Comparison of ENCODE assay signal across 1 cellular context in genomic region chr4:56544573-56545131, GRCh38.
TF ChIP-seq lines count a peak whose summit lies in the region.

No MANE protein-coding gene starts in this region.

TF ChIP-seq in H1, 55 proteins besides CTCF, POLR2A, EP300 and RAD21 (continued from another document):
- TF ChIP-seq HDAC6 (IDR thresholded peaks at IDR 0.05; ENCODE audit: low read depth, low read length) (no peak), CREB1 (IDR thresholded peaks at IDR 0.05) (peak; percentile 75), EGR1 (IDR thresholded peaks at IDR 0.05; ENCODE audit: borderline replicate concordance, low read depth, low read length) (no peak), ATF3 (IDR thresholded peaks at IDR 0.05; ENCODE audit: insufficient read depth, low read depth, low read length) (0 out of 2 replicates have a peak, but pooled peaks have one; percentile 36), SIX5 (IDR thresholded peaks at IDR 0.05; ENCODE audit: low read depth, low read length) (no peak), BACH1 (IDR thresholded peaks at IDR 0.05; ENCODE audit: low read length) (no peak), YY1 (IDR thresholded peaks at IDR 0.05; ENCODE audit: low read depth, low read length) (no peak), HDAC2 (IDR thresholded peaks at IDR 0.05; ENCODE audit: borderline replicate concordance in 1 of 2, low read depth in 2 of 2, low read length in 2 of 2) (no peak), CEBPB (IDR thresholded peaks at IDR 0.05; ENCODE audit: low read depth, low read length) (no peak), CBX8 (IDR thresholded peaks at IDR 0.05; ENCODE audit: borderline replicate concordance, low read depth, low read length) (no peak), SP4 (IDR thresholded peaks at IDR 0.05; ENCODE audit: low read length) (no peak), RBBP5 (IDR thresholded peaks at IDR 0.05; ENCODE audit: borderline replicate concordance, low read depth, low read length) (no peak), KDM4A (IDR thresholded peaks at IDR 0.05; ENCODE audit: low read depth, low read length, severe bottlenecking) (peak; percentile 53)
